Comparison of ENCODE assay signal across 18 cellular contexts in the genomic region with DNA sequence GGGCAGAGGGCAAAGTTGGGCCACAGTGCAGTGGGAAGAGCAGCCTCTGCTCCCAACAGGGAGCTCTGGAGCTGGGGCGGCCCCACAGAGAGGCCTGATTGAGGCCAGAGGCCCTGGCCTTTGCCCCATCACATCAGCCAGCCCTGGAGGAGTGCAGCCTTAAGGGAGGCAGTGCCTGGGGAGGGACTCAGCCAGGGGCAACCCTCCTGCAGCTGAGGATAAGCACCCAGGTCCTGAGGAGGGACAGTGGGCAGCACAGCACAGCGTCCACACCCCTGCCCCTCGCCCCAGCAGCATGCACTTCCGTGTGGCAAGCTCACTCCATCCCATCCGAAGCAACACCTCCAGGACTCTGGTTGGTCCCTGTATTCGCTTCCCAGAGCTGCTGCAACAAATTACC.
DNase-seq lines count a peak whose midpoint lies in the region; ATAC-seq, FAIRE-seq and TF ChIP-seq lines count a peak whose summit lies in the region.
"Had no signal": no experiment of that assay in that cellular context is flagged by ENCODE, and none has a peak within 500 bp of the region (broad histone marks: within the 10 kb centered on the region; RNA-seq: fewer than 3 reads in every experiment).

No MANE protein-coding gene starts in this region.

- H3K23ac ChIP-seq in H1 (ENCODE audit: insufficient read length) (no peak overlapping the region), neuronal stem cell (ENCODE audit: low read depth, low read length, poor library complexity) (peak overlapping the region; percentile 68)

- TF ChIP-seq CTCF in CD14-positive monocyte (IDR thresholded peaks at IDR 0.05) (no peak), H1 (IDR thresholded peaks at IDR 0.05; ENCODE audit: control extremely low read depth in 1 of 3, insufficient read depth in 1 of 3, low read depth in 1 of 3, low read length in 3 of 3) (no peak)

- no peak overlapping the region for H3K18ac ChIP-seq in H1 (ENCODE audit: extremely low read depth, low read length)
- H3K18ac ChIP-seq in neuronal stem cell (ENCODE audit: low read length), result peak overlapping the region; percentile 57

- no peak for TF ChIP-seq RAD21 in H1 (IDR thresholded peaks at IDR 0.05 in 1 of 2, conservative IDR thresholded peaks at IDR 0.05 in 1 of 2; ENCODE audit: low read depth in 2 of 2, low read length in 2 of 2)

- H4K91ac ChIP-seq in H1 (replicated peaks; ENCODE audit: insufficient read length, low read length) (no peak overlapping the region), neuronal stem cell (ENCODE audit: low read depth, low read length, poor library complexity) (no peak overlapping the region)

- H3K36me3 Mint-ChIP-seq in activated naive CD8-positive, alpha-beta T cell treated with anti-CD3 and anti-CD28 coated beads, Interleukin-2, amount 10 ng/mL, durations not matched to agents 7 days and 5 days, result no peaks in the 10 kb centered on the region
- H3K36me3 Mint-ChIP-seq in activated naive CD8-positive, alpha-beta T cell treated with anti-CD3 and anti-CD28 coated beads for 36 hours, result no peaks in the 10 kb centered on the region
- H3K36me3 Mint-ChIP-seq in CD14-positive monocyte, result no peaks in the 10 kb centered on the region
- H3K36me3 Mint-ChIP-seq: CD4-positive, alpha-beta memory T cell had no signal

- WGBS in H1 (ENCODE audit: extremely low coverage in 1 of 2, insufficient coverage in 1 of 2, insufficient read length in 1 of 2, insufficient replicate concordance in 2 of 2, low coverage in 1 of 2, low lambda C conversion rate in 2 of 2, missing lambda C conversion rate in 1 of 2), 2 experiments, result 92% methylated on average over 6 of the region's 6 CpGs; no CpG with 5 or more reads in 1 of the 2 experiments
- WGBS in neuronal stem cell (ENCODE audit: extremely low coverage in 2 of 2, insufficient read length in 2 of 2, insufficient replicate concordance in 1 of 2), 2 donors, result no CpG with 5 or more reads among the region's 6 CpGs

- FAIRE-seq in H1 (lab: Jason Lieb, UNC), result no peak
- FAIRE-seq: A549, GM12892 had no signal

- H3K23me2 ChIP-seq in H1 (ENCODE audit: low read depth, low read length), result no peaks in the 10 kb centered on the region

- H3K79me2 ChIP-seq in H1 (ENCODE audit: control insufficient read depth in 1 of 2, insufficient read depth in 2 of 2, low read length in 2 of 2), result no peaks in the 10 kb centered on the region

- H3K4me2 ChIP-seq in H1 (ENCODE audit: insufficient read depth in 1 of 2, low read depth in 2 of 2, low read length in 2 of 2) (no peak overlapping the region), neuronal stem cell (ENCODE audit: insufficient read depth, low read length, poor library complexity, severe bottlenecking) (no peak overlapping the region)
- H3K4me2 ChIP-seq: A549 had no signal

- H2AFZ ChIP-seq in H1 (ENCODE audit: low read length) (no peak overlapping the region), neuronal stem cell (ENCODE audit: low read length) (no peak overlapping the region)

- no peak overlapping the region for H4K8ac ChIP-seq in H1 (ENCODE audit: extremely low read depth, insufficient read depth, low read length)
- H4K8ac ChIP-seq in neuronal stem cell (ENCODE audit: low read depth, low read length), result no peak overlapping the region

- H3K4me3 ChIP-seq in H1 (ENCODE audit: extremely low read depth in 1 of 4, insufficient read depth in 2 of 4, low read depth in 3 of 4, low read length in 4 of 4), result no peak overlapping the region
- H3K4me3 ChIP-seq in neuronal stem cell (ENCODE audit: low read length in 2 of 2), result no peak overlapping the region
- H3K4me3 ChIP-seq: A549, HAP-1 had no signal

- no peak overlapping the region for H2AK5ac ChIP-seq in H1 (ENCODE audit: low read depth, low read length)
- peak overlapping the region; percentile 27 for H2AK5ac ChIP-seq in neuronal stem cell (ENCODE audit: low read depth, low read length)

- H3K9me3 ChIP-seq in H1 (ENCODE audit: insufficient read depth in 2 of 2, low read depth in 1 of 2, low read length in 1 of 2), result no peaks in the 10 kb centered on the region
- peaks cover 0 to 9% of the 10 kb centered on the region in 2 donors for H3K9me3 ChIP-seq in neuronal stem cell (replicated peaks in 1 of 2; ENCODE audit: control insufficient read depth in 2 of 2, insufficient read depth in 1 of 2, low read depth in 1 of 2, low read length in 2 of 2)

- H3K27me3 ChIP-seq in H1 (replicated peaks in 1 of 4; ENCODE audit: control insufficient read depth in 3 of 4, extremely low read depth in 1 of 4, insufficient read depth in 3 of 4, low read length in 3 of 4) (no peaks in the 10 kb centered on the region; a peak in 2 of 7 replicates), neuronal stem cell (ENCODE audit: control insufficient read depth in 3 of 3, insufficient read depth in 3 of 3, low read depth in 1 of 3, low read length in 3 of 3) (peaks cover 0 to 11% (median 2%) of the 10 kb centered on the region in 3 experiments)

- no peak overlapping the region for H3K9ac ChIP-seq in H1 (replicated peaks in 1 of 4; ENCODE audit: extremely low read depth in 1 of 4, low read depth in 3 of 4, low read length in 3 of 4)
- H3K9ac ChIP-seq in neuronal stem cell (ENCODE audit: low read depth, low read length, poor library complexity), result no peak overlapping the region

- CTCF ChIA-PET in H1 (lab: Charles Lee; ENCODE audit: partially characterized antibody), result interaction anchor here (0.8 to 2.4 kb wide), 6 partner anchors 10 to 155 kb away, joined by 4 to 9 read pairs (median 6); no protein-coding TSS in a partner anchor

- H3K27ac ChIP-seq in H1 (ENCODE audit: low read depth, low read length) (no peak overlapping the region), neuronal stem cell (replicated peaks; ENCODE audit: low read length) (no peak overlapping the region)
- H3K27ac ChIP-seq: 22Rv1, A549, C4-2B had no signal

- no peak overlapping the region for H3K4me3 Mint-ChIP-seq in activated naive CD8-positive, alpha-beta T cell treated with anti-CD3 and anti-CD28 coated beads, Interleukin-2, amount 10 ng/mL, durations not matched to agents 7 days and 5 days
- no peak overlapping the region for H3K4me3 Mint-ChIP-seq in activated naive CD8-positive, alpha-beta T cell treated with anti-CD3 and anti-CD28 coated beads for 36 hours
- no peak overlapping the region for H3K4me3 Mint-ChIP-seq in CD14-positive monocyte
- H3K4me3 Mint-ChIP-seq: CD4-positive, alpha-beta memory T cell had no signal

- TF ChIP-seq EP300 in H1 (IDR thresholded peaks at IDR 0.05; ENCODE audit: borderline replicate concordance in 1 of 2, low read depth in 2 of 2, low read length in 2 of 2), result no peak

- H2BK5ac ChIP-seq in H1 (ENCODE audit: low read depth, low read length) (no peak overlapping the region), neuronal stem cell (ENCODE audit: low read length) (no peak overlapping the region)

- H2BK12ac ChIP-seq in H1 (ENCODE audit: low read depth, low read length) (0 out of 2 replicates have a peak overlapping the region, but pooled peaks have one; percentile 20), neuronal stem cell (ENCODE audit: low read length) (no peak overlapping the region)

- H2BK120ac ChIP-seq in H1 (replicated peaks; ENCODE audit: low read depth, low read length) (no peak overlapping the region), neuronal stem cell (ENCODE audit: low read depth, low read length) (no peak overlapping the region)

- H4K20me1 ChIP-seq in H1 (replicated peaks in 1 of 2; ENCODE audit: control insufficient read depth in 1 of 2, insufficient read depth in 2 of 2, low read length in 2 of 2), result no peaks in the 10 kb centered on the region

- H3K4me1 Mint-ChIP-seq in activated naive CD8-positive, alpha-beta T cell treated with anti-CD3 and anti-CD28 coated beads, Interleukin-2, amount 10 ng/mL, durations not matched to agents 7 days and 5 days, result no peaks in the 10 kb centered on the region
- H3K4me1 Mint-ChIP-seq in activated naive CD8-positive, alpha-beta T cell treated with anti-CD3 and anti-CD28 coated beads for 36 hours, result no peaks in the 10 kb centered on the region
- no peaks in the 10 kb centered on the region for H3K4me1 Mint-ChIP-seq in CD14-positive monocyte
- H3K4me1 Mint-ChIP-seq: CD4-positive, alpha-beta memory T cell had no signal

- H3K4me1 ChIP-seq in H1 (replicated peaks in 1 of 4; ENCODE audit: control insufficient read depth in 3 of 4, insufficient read depth in 4 of 4, low read length in 3 of 4) (peaks cover 0 to 5% (median 0%) of the 10 kb centered on the region in 4 experiments; a peak in 2 of 7 replicates), neuronal stem cell (ENCODE audit: control insufficient read depth in 2 of 2, insufficient read depth in 1 of 2, low read depth in 1 of 2, low read length in 2 of 2) (no peaks in the 10 kb centered on the region)
- H3K4me1 ChIP-seq: HAP-1 had no signal

- DNase-seq in activated naive CD8-positive, alpha-beta T cell treated with anti-CD3 and anti-CD28 coated beads, Interleukin-2, amount 10 ng/mL, durations not matched to agents 7 days and 5 days, result peak; percentile 9
- no peak for DNase-seq in activated naive CD8-positive, alpha-beta T cell treated with anti-CD3 and anti-CD28 coated beads for 36 hours
- DNase-seq in CD14-positive monocyte (ENCODE audit: low spot score) (peak; percentile 29), H1 (ENCODE audit: low read depth in 1 of 2, low spot score in 2 of 2) (no peak), neuronal stem cell (ENCODE audit: low spot score) (no peak), cortex of kidney (lab: John Stamatoyannopoulos, UW) (no peak)
- DNase-seq in effector CD4-positive, alpha-beta T cell, result no peak
- DNase-seq in stimulated activated naive CD4-positive, alpha-beta T cell (lab: John Stamatoyannopoulos, UW), result no peak
- DNase-seq: AML-193; CD4-positive, alpha-beta memory T cell; DMS153; DMS79; GDM1 had no signal

- POLR2A ChIA-PET in activated naive CD8-positive, alpha-beta T cell treated with anti-CD3 and anti-CD28 coated beads, Interleukin-2, amount 10 ng/mL, durations not matched to agents 7 days and 5 days (lab: Charles Lee), result no interaction called here
- POLR2A ChIA-PET in H1 (lab: Charles Lee; ENCODE audit: partially characterized antibody), result interaction anchor here (1.1 to 1.4 kb wide), 2 partner anchors 17 to 37 kb away, joined by 3 read pairs; no protein-coding TSS in a partner anchor

- H3K79me1 ChIP-seq in H1 (ENCODE audit: low read depth, low read length) (no peaks in the 10 kb centered on the region), neuronal stem cell (ENCODE audit: low read depth, low read length) (no peaks in the 10 kb centered on the region)

- no peak overlapping the region for H4K5ac ChIP-seq in H1 (ENCODE audit: insufficient read length, low read depth, low read length)

- ATAC-seq in activated naive CD8-positive, alpha-beta T cell treated with anti-CD3 and anti-CD28 coated beads, Interleukin-2, amount 10 ng/mL, durations not matched to agents 7 days and 5 days (ENCODE audit: low read depth), result no peak

- intact Hi-C loops in CD14-positive monocyte (cut with micrococcal nuclease), result no loop called here

- H2BK20ac ChIP-seq in H1 (ENCODE audit: low read length), result no peak overlapping the region

- no peak overlapping the region for H2BK15ac ChIP-seq in H1 (ENCODE audit: low read length)
- H2BK15ac ChIP-seq in neuronal stem cell (ENCODE audit: low read length), result no peak overlapping the region

- H3K14ac ChIP-seq in H1 (ENCODE audit: insufficient read length), result no peak overlapping the region
- peak overlapping the region; percentile 39 for H3K14ac ChIP-seq in neuronal stem cell (ENCODE audit: low read length)

- H3K4ac ChIP-seq in H1 (replicated peaks; ENCODE audit: insufficient read length, low read depth, low read length), result no peak overlapping the region
- no peak overlapping the region for H3K4ac ChIP-seq in neuronal stem cell (ENCODE audit: low read length)

- peaks cover 32% of the 10 kb centered on the region for H3K27me3 Mint-ChIP-seq in activated naive CD8-positive, alpha-beta T cell treated with anti-CD3 and anti-CD28 coated beads, Interleukin-2, amount 10 ng/mL, durations not matched to agents 7 days and 5 days
- peaks cover 17% of the 10 kb centered on the region for H3K27me3 Mint-ChIP-seq in activated naive CD8-positive, alpha-beta T cell treated with anti-CD3 and anti-CD28 coated beads for 36 hours
- H3K27me3 Mint-ChIP-seq in CD14-positive monocyte (ENCODE audit: low read depth in 3 of 3), result peaks cover 13 to 23% (median 13%) of the 10 kb centered on the region in 3 donors

- TF ChIP-seq POLR2A in H1 (IDR thresholded peaks at IDR 0.05; ENCODE audit: control extremely low read depth in 1 of 2, low read depth in 2 of 2, low read length in 2 of 2), result no peak

- H3K27ac Mint-ChIP-seq in activated naive CD8-positive, alpha-beta T cell treated with anti-CD3 and anti-CD28 coated beads, Interleukin-2, amount 10 ng/mL, durations not matched to agents 7 days and 5 days, result no peak overlapping the region
- no peak overlapping the region for H3K27ac Mint-ChIP-seq in activated naive CD8-positive, alpha-beta T cell treated with anti-CD3 and anti-CD28 coated beads for 36 hours
- no peak overlapping the region for H3K27ac Mint-ChIP-seq in CD14-positive monocyte
- H3K27ac Mint-ChIP-seq: CD4-positive, alpha-beta memory T cell had no signal

- no peaks in the 10 kb centered on the region for H3K9me3 Mint-ChIP-seq in activated naive CD8-positive, alpha-beta T cell treated with anti-CD3 and anti-CD28 coated beads, Interleukin-2, amount 10 ng/mL, durations not matched to agents 7 days and 5 days
- no peaks in the 10 kb centered on the region for H3K9me3 Mint-ChIP-seq in activated naive CD8-positive, alpha-beta T cell treated with anti-CD3 and anti-CD28 coated beads for 36 hours
- peaks cover 0 to 7% (median 3%) of the 10 kb centered on the region in 7 donors for H3K9me3 Mint-ChIP-seq in CD14-positive monocyte

- H3K36me3 ChIP-seq in H1 (ENCODE audit: control insufficient read depth in 2 of 4, insufficient read depth in 4 of 4, low read length in 3 of 4) (no peaks in the 10 kb centered on the region), neuronal stem cell (replicated peaks in 1 of 2; ENCODE audit: control insufficient read depth in 2 of 2, insufficient read depth in 2 of 2, low read length in 2 of 2) (no peaks in the 10 kb centered on the region)
- H3K36me3 ChIP-seq: HAP-1 had no signal

- no peak overlapping the region for H3K56ac ChIP-seq in H1 (replicated peaks; ENCODE audit: insufficient read length, low read depth, low read length)

Comparison
In these comparisons a context has a peak if more than half of its experiments do, and no peak if none do; other contexts are left out.
1. DNase-seq: peak in activated naive CD8-positive, alpha-beta T cell treated with anti-CD3 and anti-CD28 coated beads, Interleukin-2, amount 10 ng/mL, durations not matched to agents 7 days and 5 days (single experiment) and CD14-positive monocyte (single experiment); none in activated naive CD8-positive, alpha-beta T cell treated with anti-CD3 and anti-CD28 coated beads for 36 hours (single experiment), H1 (0 of 2), neuronal stem cell (single experiment), effector CD4-positive, alpha-beta T cell (single experiment), stimulated activated naive CD4-positive, alpha-beta T cell (0 of 6) and cortex of kidney (single experiment).